ENCODE assay signal across 8 cellular contexts in genomic region chr16:30633526-30633925, GRCh38. TPM values are rescaled to one million over a fixed set of nuclear protein-coding genes. Genes with fewer than 3 reads are reported as not detected.
DNase-seq lines count a peak whose midpoint lies in the region; ATAC-seq, FAIRE-seq and TF ChIP-seq lines count a peak whose summit lies in the region.

No MANE protein-coding gene starts in this region.

- peaks cover 0 to 14% of the 10 kb centered on the region in 2 donors for H3K4me1 ChIP-seq in left lung
- H3K4me1 ChIP-seq in testis = peaks cover 3% of the 10 kb centered on the region

- H3K27ac Mint-ChIP-seq in activated CD4-positive, alpha-beta T cell treated with anti-CD3 and anti-CD28 coated beads, Interleukin-2, amount 10 ng/mL, durations not matched to agents 24 days and 14 days = peak overlapping the region; percentile 98

- H3K4me3 Mint-ChIP-seq in activated CD4-positive, alpha-beta T cell treated with anti-CD3 and anti-CD28 coated beads, Interleukin-2, amount 10 ng/mL, durations not matched to agents 24 days and 14 days = peak overlapping the region; percentile 95

- intact Hi-C loops in activated CD4-positive, alpha-beta T cell treated with anti-CD3 and anti-CD28 coated beads, Interleukin-2, amount 10 ng/mL, durations not matched to agents 24 days and 14 days (cut with micrococcal nuclease) = no loop called here
- intact Hi-C loops in left lung (cut with DNase I) = no loop called here
- intact Hi-C loops in testis (cut with DNase I; ENCODE audit: low total_unique reads) = no loop called here

- no peak for FAIRE-seq in GM12891 (lab: Jason Lieb, UNC)

- ATAC-seq in left lung = no peak

- H3K27me3 ChIP-seq in left lung = no peaks in the 10 kb centered on the region
- H3K27me3 ChIP-seq in testis = no peaks in the 10 kb centered on the region

- TF ChIP-seq CTCF in left lung (IDR thresholded peaks at IDR 0.05) (no peak), testis (IDR thresholded peaks at IDR 0.05) (no peak)

- no peak for DNase-seq in activated CD4-positive, alpha-beta T cell treated with anti-CD3 and anti-CD28 coated beads, Interleukin-2, amount 10 ng/mL, durations not matched to agents 24 days and 14 days
- no peak for DNase-seq in activated CD4-positive, alpha-beta T cell treated with anti-CD3 and anti-CD28 coated beads, Interleukin-2, amount 50 U/mL, for 48 hours
- DNase-seq in left lung (no peak), testis (no peak), GM12891 (ENCODE audit: insufficient read length, low spot score) (no peak), NCI-H1048 (lab: John Stamatoyannopoulos, UW) (no peak), NCI-H2171 (lab: John Stamatoyannopoulos, UW) (no peak)

- no peak for TF ChIP-seq POLR2A in testis (IDR thresholded peaks at IDR 0.05)
- no peak for TF ChIP-seq POLR2A in GM12891 (IDR thresholded peaks at IDR 0.05; ENCODE audit: low read depth, low read length)

- no peaks in the 10 kb centered on the region for H3K9me3 Mint-ChIP-seq in activated CD4-positive, alpha-beta T cell treated with anti-CD3 and anti-CD28 coated beads, Interleukin-2, amount 10 ng/mL, durations not matched to agents 24 days and 14 days

- peaks cover 2% of the 10 kb centered on the region for H3K27me3 Mint-ChIP-seq in activated CD4-positive, alpha-beta T cell treated with anti-CD3 and anti-CD28 coated beads, Interleukin-2, amount 10 ng/mL, durations not matched to agents 24 days and 14 days

- H3K36me3 Mint-ChIP-seq in activated CD4-positive, alpha-beta T cell treated with anti-CD3 and anti-CD28 coated beads, Interleukin-2, amount 10 ng/mL, durations not matched to agents 24 days and 14 days (ENCODE audit: low read depth) = peaks cover 6% of the 10 kb centered on the region

- 65 to 68% methylated on average over 17 of the region's 17 CpGs for WGBS in testis, 2 donors

- H3K4me3 ChIP-seq in left lung (peak overlapping the region; percentile 59 to 67), testis (peak overlapping the region; percentile 56 to 81)

- H3K4me1 Mint-ChIP-seq in activated CD4-positive, alpha-beta T cell treated with anti-CD3 and anti-CD28 coated beads, Interleukin-2, amount 10 ng/mL, durations not matched to agents 24 days and 14 days = peaks cover 24% of the 10 kb centered on the region

- H3K27ac ChIP-seq in angular gyrus (ENCODE audit: low read depth, low read length) = peak overlapping the region; percentile 89
- peak overlapping the region; percentile 92 to 93 for H3K27ac ChIP-seq in left lung
- peak overlapping the region; percentile 82 to 89 for H3K27ac ChIP-seq in testis

- no peaks in the 10 kb centered on the region for H3K36me3 ChIP-seq in left lung
- no peaks in the 10 kb centered on the region for H3K36me3 ChIP-seq in testis (ENCODE audit: low read depth, missing control alignments)

- no peaks in the 10 kb centered on the region for H3K9me3 ChIP-seq in left lung
- no peaks in the 10 kb centered on the region for H3K9me3 ChIP-seq in testis

TF ChIP-seq in GM12891, 5 proteins besides CTCF, POLR2A, EP300 and RAD21:
- TF ChIP-seq TAF1 (IDR thresholded peaks at IDR 0.05; ENCODE audit: low read depth, low read length) (no peak), POLR2AphosphoS5 (IDR thresholded peaks at IDR 0.05; ENCODE audit: low read depth, low read length) (no peak), PAX5 (IDR thresholded peaks at IDR 0.05; ENCODE audit: insufficient read depth, low read length, severe bottlenecking) (no peak), POU2F2 (IDR thresholded peaks at IDR 0.05; ENCODE audit: low read depth, low read length) (no peak)
TF ChIP-seq in GM12891: peak in this region for 0.

RNA-seq across cellular contexts. Expression of gene PRR14, which starts 17.2 kb away (rescaled TPM):
- total RNA-seq in activated CD4-positive, alpha-beta T cell treated with anti-CD3 and anti-CD28 coated beads, Interleukin-2, amount 10 ng/mL, durations not matched to agents 24 days and 14 days = 82.2 and 86.7 TPM in 2 replicates
- 10 to 100 TPM; 46.1 to 58.8 TPM for total RNA-seq in left lung
- 10 to 100 TPM; 60.0 to 66.3 TPM for total RNA-seq in testis
- 37.0 TPM for polyA plus RNA-seq in testis (ENCODE audit: insufficient read depth, low read depth, low replicate concordance)
- polyA plus RNA-seq in GM12891 (2012; ENCODE audit: low read depth, missing spikeins) = 38.7 TPM

RNA-seq across cellular contexts. Expression of gene ZNF689, which starts 23.3 kb away (rescaled TPM):
- total RNA-seq in activated CD4-positive, alpha-beta T cell treated with anti-CD3 and anti-CD28 coated beads, Interleukin-2, amount 10 ng/mL, durations not matched to agents 24 days and 14 days = 14.0 and 14.6 TPM in 2 replicates
- total RNA-seq in left lung (1 to 10 TPM; 5.4 to 7.1 TPM), testis (10 to 100 TPM; 33.0 to 41.3 TPM)
- 82.7 TPM for polyA plus RNA-seq in testis (ENCODE audit: insufficient read depth, low read depth, low replicate concordance)
- polyA plus RNA-seq in GM12891 (2012; ENCODE audit: low read depth, missing spikeins) = 5.2 TPM

RNA-seq across cellular contexts. Expression of gene FBRS, which starts 24.7 kb away (rescaled TPM):
- 121 and 124 TPM in 2 replicates for total RNA-seq in activated CD4-positive, alpha-beta T cell treated with anti-CD3 and anti-CD28 coated beads, Interleukin-2, amount 10 ng/mL, durations not matched to agents 24 days and 14 days
- total RNA-seq in left lung (10 to 100 TPM; 52.1 to 62.3 TPM), testis (100 to 1,000 TPM; 140 to 165 TPM)
- 302 TPM for polyA plus RNA-seq in testis (ENCODE audit: insufficient read depth, low read depth, low replicate concordance)
- polyA plus RNA-seq in GM12891 (2012; ENCODE audit: low read depth, missing spikeins) = 47.2 TPM

RNA-seq across cellular contexts. Expression of gene ZNF785, which starts 48.0 kb away (rescaled TPM):
- total RNA-seq in activated CD4-positive, alpha-beta T cell treated with anti-CD3 and anti-CD28 coated beads, Interleukin-2, amount 10 ng/mL, durations not matched to agents 24 days and 14 days = 17.1 and 17.8 TPM in 2 replicates
- total RNA-seq in left lung (10 to 100 TPM; 12.9 to 15.6 TPM), testis (10 to 100 TPM; 14.8 to 17.1 TPM)
- polyA plus RNA-seq in testis (ENCODE audit: insufficient read depth, low read depth, low replicate concordance) = 5.9 TPM
- 3.9 TPM for polyA plus RNA-seq in GM12891 (2012; ENCODE audit: low read depth, missing spikeins)
